11 cellular contexts compared by ENCODE assay signal in genomic region chr17:38815576-38816193, GRCh38. TPM values are rescaled to one million over a fixed set of nuclear protein-coding genes. Genes with fewer than 3 reads are reported as not detected.
DNase-seq lines count a peak whose midpoint lies in the region; ATAC-seq and TF ChIP-seq lines count a peak whose summit lies in the region.
"Had no signal": no experiment of that assay in that cellular context is flagged by ENCODE, and none has a peak within 500 bp of the region (broad histone marks: within the 10 kb centered on the region; RNA-seq: fewer than 3 reads in every experiment).

No MANE protein-coding gene starts in this region.

- TF ChIP-seq RAD21 in IMR-90 (IDR thresholded peaks at IDR 0.05; ENCODE audit: low read length) (peak; percentile 34; the same call in 1 of the 2 replicates), liver (IDR thresholded peaks at IDR 0.05) (no peak)

- H2AFZ ChIP-seq in IMR-90 (replicated peaks; ENCODE audit: low read length, poor library complexity) = no peak overlapping the region

- H4K91ac ChIP-seq in IMR-90 (ENCODE audit: insufficient read depth, low read depth, low read length) = no peak overlapping the region

- H3K18ac ChIP-seq in IMR-90 (ENCODE audit: low read depth, low read length) = no peak overlapping the region

- in situ Hi-C loops in IMR-90 (cut with MboI; ENCODE audit: low sequenced_read_pairs) = no loop called here

- H3K79me1 ChIP-seq in IMR-90 (ENCODE audit: low read depth in 1 of 2, low read length in 2 of 2) = peaks cover 6 to 41% of the 10 kb centered on the region in 2 experiments; a peak in 3 of 4 replicates

- H4K8ac ChIP-seq in IMR-90 (ENCODE audit: low read depth in 2 of 2, low read length in 2 of 2) = no peak overlapping the region

- no peak overlapping the region for H2BK120ac ChIP-seq in IMR-90 (ENCODE audit: low read depth, low read length)

- H2AK9ac ChIP-seq in IMR-90 (replicated peaks; ENCODE audit: low read depth, low read length, poor library complexity) = no peak overlapping the region

- H3K36me3 Mint-ChIP-seq in CD4-positive, alpha-beta T cell (ENCODE audit: low read depth) = peaks cover 63% of the 10 kb centered on the region
- peaks cover 9% of the 10 kb centered on the region for H3K36me3 Mint-ChIP-seq in activated naive CD8-positive, alpha-beta T cell treated with anti-CD3 and anti-CD28 coated beads for 36 hours

- H4K5ac ChIP-seq in IMR-90 (ENCODE audit: low read depth, low read length) = no peak overlapping the region

- no TSS peak for BruUV-seq in IMR-90 (replicated peaks; lab: Mats Ljungman, UMichigan)

- ATAC-seq in CD4-positive, alpha-beta T cell (ENCODE audit: poor library complexity) = peak; percentile 52
- ATAC-seq in IMR-90 (ENCODE audit: low read depth) (peak; percentile 69), GM21526 (IDR thresholded peaks at IDR 0.05; ENCODE audit: low FRiP score, unreplicated experiment) (no peak), lower lobe of right lung (no peak)

- no peak overlapping the region for H2AK5ac ChIP-seq in IMR-90 (ENCODE audit: low read depth, low read length)

- CTCF ChIA-PET in CD4-positive, alpha-beta T cell (lab: Charles Lee) = no interaction called here
- CTCF ChIA-PET in IMR-90 (lab: Yijun Ruan, JAX) = no interaction called here

- no peak overlapping the region for H3K14ac ChIP-seq in IMR-90 (replicated peaks; ENCODE audit: low read depth, low read length)

- H2BK5ac ChIP-seq in IMR-90 (ENCODE audit: low read depth, low read length, poor library complexity, severe bottlenecking) = peak overlapping the region; percentile 36

- no peak for TF ChIP-seq CTCF in CD4-positive, alpha-beta T cell (IDR thresholded peaks at IDR 0.05)
- TF ChIP-seq CTCF in IMR-90 (conservative IDR thresholded peaks at IDR 0.05; ENCODE audit: low read depth, low read length) (peak; percentile 42), liver (IDR thresholded peaks at IDR 0.05; ENCODE audit: low read depth, low read length, missing input control) (peak; percentile 17), lower lobe of right lung (IDR thresholded peaks at IDR 0.05) (no peak)

- H3K9me3 Mint-ChIP-seq in CD4-positive, alpha-beta T cell = no peaks in the 10 kb centered on the region
- H3K9me3 Mint-ChIP-seq in activated naive CD8-positive, alpha-beta T cell treated with anti-CD3 and anti-CD28 coated beads for 36 hours = no peaks in the 10 kb centered on the region
- H3K9me3 Mint-ChIP-seq: T-helper 1 cell treated with Interleukin-12 subunit alpha and Interleukin-12 subunit beta and Interleukin-4 antibody, amounts not matched to agents 30 μg/mL and 1 μg/mL, for 36 hours had no signal

- no peaks in the 10 kb centered on the region for H3K27me3 ChIP-seq in CD4-positive, alpha-beta T cell (ENCODE audit: control insufficient read depth, insufficient read depth, low read length)
- H3K27me3 ChIP-seq in IMR-90 (ENCODE audit: control insufficient read depth, insufficient read depth, low read length) (no peaks in the 10 kb centered on the region), liver (ENCODE audit: control insufficient read depth in 4 of 4, insufficient read depth in 4 of 4, low read length in 3 of 4) (no peaks in the 10 kb centered on the region), lower lobe of right lung (ENCODE audit: low read depth) (no peaks in the 10 kb centered on the region)
- H3K27me3 ChIP-seq: neutrophil had no signal

- H3K4me3 Mint-ChIP-seq in CD4-positive, alpha-beta T cell = no peak overlapping the region
- no peak overlapping the region for H3K4me3 Mint-ChIP-seq in activated naive CD8-positive, alpha-beta T cell treated with anti-CD3 and anti-CD28 coated beads for 36 hours
- H3K4me3 Mint-ChIP-seq: T-helper 1 cell treated with Interleukin-12 subunit alpha and Interleukin-12 subunit beta and Interleukin-4 antibody, amounts not matched to agents 30 μg/mL and 1 μg/mL, for 36 hours had no signal

- no CpG with 5 or more reads among the region's 8 CpGs for WGBS in IMR-90 (ENCODE audit: extremely low coverage in 2 of 2, insufficient read length in 1 of 2), 2 experiments
- WGBS in liver = 81% methylated on average over 8 of the region's 8 CpGs

- dilution Hi-C loops in IMR-90 (cut with HindIII; ENCODE audit: low sequenced_read_pairs, unreplicated experiment) = no loop called here

- H3K9me3 ChIP-seq in CD4-positive, alpha-beta T cell (ENCODE audit: control insufficient read depth, low read length) = no peaks in the 10 kb centered on the region
- H3K9me3 ChIP-seq in IMR-90 (ENCODE audit: control insufficient read depth, insufficient read depth, low read length) (no peaks in the 10 kb centered on the region), liver (ENCODE audit: control insufficient read depth in 4 of 4, low read length in 3 of 4) (no peaks in the 10 kb centered on the region), lower lobe of right lung (no peaks in the 10 kb centered on the region)
- H3K9me3 ChIP-seq: neutrophil had no signal

- H2BK20ac ChIP-seq in IMR-90 (ENCODE audit: low read depth, low read length) = no peak overlapping the region

- H3K4me3 ChIP-seq in IMR-90 (ENCODE audit: insufficient read depth, low read depth, low read length) = no peak overlapping the region
- no peak overlapping the region for H3K4me3 ChIP-seq in liver (ENCODE audit: low read depth in 1 of 3, low read length in 3 of 3)
- H3K4me3 ChIP-seq in lower lobe of right lung = no peak overlapping the region

- H3K4me1 ChIP-seq in IMR-90 (ENCODE audit: control insufficient read depth, insufficient read depth, low read length) = peaks cover 1% of the 10 kb centered on the region; the same call in 1 of the 2 replicates
- H3K4me1 ChIP-seq in liver (ENCODE audit: control insufficient read depth in 4 of 4, insufficient read depth in 4 of 4, low read length in 3 of 4) = no peaks in the 10 kb centered on the region
- peaks cover 6% of the 10 kb centered on the region for H3K4me1 ChIP-seq in lower lobe of right lung

- no peak for DNase-seq in CD4-positive, alpha-beta T cell
- peak; percentile 59 for DNase-seq in IMR-90
- peak; percentile 24 for DNase-seq in activated naive CD8-positive, alpha-beta T cell treated with anti-CD3 and anti-CD28 coated beads for 36 hours
- DNase-seq in NCI-H446 treated with DMSO at 0.1 percent for 48 hours (lab: John Stamatoyannopoulos, UW) = no peak
- DNase-seq in posterior vena cava (ENCODE audit: low spot score) = no peak
- DNase-seq in lower lobe of right lung = no peak
- DNase-seq: effector CD8-positive, alpha-beta T cell had no signal

- POLR2A ChIA-PET in CD4-positive, alpha-beta T cell (lab: Charles Lee) = no interaction called here
- POLR2A ChIA-PET in IMR-90 (lab: Charles Lee; ENCODE audit: unreplicated experiment) = no interaction called here

- H3K36me3 ChIP-seq in IMR-90 (ENCODE audit: control insufficient read depth, insufficient read depth, low read length) (peaks cover 37% of the 10 kb centered on the region), liver (ENCODE audit: control insufficient read depth in 4 of 4, insufficient read depth in 3 of 4, low read depth in 1 of 4, low read length in 3 of 4) (peaks cover 17 to 47% (median 28%) of the 10 kb centered on the region in 4 donors), lower lobe of right lung (peaks cover 99% of the 10 kb centered on the region)

- no peaks in the 10 kb centered on the region for H3K27me3 Mint-ChIP-seq in CD4-positive, alpha-beta T cell
- H3K27me3 Mint-ChIP-seq in activated naive CD8-positive, alpha-beta T cell treated with anti-CD3 and anti-CD28 coated beads for 36 hours = no peaks in the 10 kb centered on the region

- no peak for TF ChIP-seq POLR2A in IMR-90 (IDR thresholded peaks at IDR 0.05; ENCODE audit: low read depth, low read length)

- H3K9me1 ChIP-seq in IMR-90 (ENCODE audit: insufficient read depth, low read length) = no peaks in the 10 kb centered on the region

- no peak overlapping the region for H3K9ac ChIP-seq in IMR-90 (ENCODE audit: low read depth, low read length)
- no peak overlapping the region for H3K9ac ChIP-seq in liver (ENCODE audit: low read depth in 1 of 2, low read length in 2 of 2)

- H4K20me1 ChIP-seq in IMR-90 (ENCODE audit: insufficient read depth, low read length) = peaks cover 7% of the 10 kb centered on the region; the same call in 1 of the 2 replicates

- no peak overlapping the region for H3K56ac ChIP-seq in IMR-90 (ENCODE audit: extremely low read depth, insufficient read depth, low read length)

- no peak overlapping the region for H3K27ac Mint-ChIP-seq in CD4-positive, alpha-beta T cell
- no peak overlapping the region for H3K27ac Mint-ChIP-seq in activated naive CD8-positive, alpha-beta T cell treated with anti-CD3 and anti-CD28 coated beads for 36 hours
- H3K27ac Mint-ChIP-seq: T-helper 1 cell treated with Interleukin-12 subunit alpha and Interleukin-12 subunit beta and Interleukin-4 antibody, amounts not matched to agents 30 μg/mL and 1 μg/mL, for 36 hours had no signal

- H3K4me2 ChIP-seq in IMR-90 (ENCODE audit: low read depth, low read length) = no peak overlapping the region

- no peak overlapping the region for H3K23ac ChIP-seq in IMR-90 (ENCODE audit: low read depth, low read length)

- H3K27ac ChIP-seq in CD4-positive, alpha-beta T cell (ENCODE audit: low read depth, low read length) = no peak overlapping the region
- no peak overlapping the region for H3K27ac ChIP-seq in IMR-90 (ENCODE audit: insufficient read depth, low read length)
- H3K27ac ChIP-seq in liver (ENCODE audit: low read depth in 1 of 2, low read length in 2 of 2) = no peak overlapping the region
- no peak overlapping the region for H3K27ac ChIP-seq in lower lobe of right lung
- H3K27ac ChIP-seq: neutrophil had no signal

- H3K4me1 Mint-ChIP-seq in CD4-positive, alpha-beta T cell (ENCODE audit: low read depth) = peaks cover 11% of the 10 kb centered on the region
- peaks cover 6% of the 10 kb centered on the region for H3K4me1 Mint-ChIP-seq in activated naive CD8-positive, alpha-beta T cell treated with anti-CD3 and anti-CD28 coated beads for 36 hours

- intact Hi-C loops in CD4-positive, alpha-beta T cell (cut with DNase I, micrococcal nuclease) = no loop called here
- intact Hi-C loops in IMR-90 (cut with micrococcal nuclease) = no loop called here
- intact Hi-C loops in posterior vena cava (cut with DNase I) = no loop called here
- intact Hi-C loops in lower lobe of right lung (cut with DNase I) = no loop called here

- H3K4ac ChIP-seq in IMR-90 (ENCODE audit: low read depth, low read length) = no peak overlapping the region

- H2BK15ac ChIP-seq in IMR-90 (ENCODE audit: low read depth, low read length) = no peak overlapping the region

RNA-seq across cellular contexts. Expression of gene CWC25, which starts 9.4 kb away (rescaled TPM):
- total RNA-seq in CD4-positive, alpha-beta T cell = 10 to 100 TPM; 63.0 to 63.3 TPM
- 9.1 and 9.7 TPM in 2 replicates for total RNA-seq in IMR-90 (2012; rRNA removed)
- 14.9 and 16.1 TPM in 2 replicates for polyA plus RNA-seq in IMR-90 (2012; rRNA removed)
- 3.5 and 6.3 TPM in 2 replicates for polyA plus RNA-seq in IMR-90 (2012; cell fraction: cytosol; rRNA removed)
- polyA plus RNA-seq in IMR-90 (2012; cell fraction: nucleus; rRNA removed; ENCODE audit: low replicate concordance) = 23.8 and 64.0 TPM in 2 replicates
- 10 to 100 TPM; 22.3 to 25.6 TPM for total RNA-seq in activated naive CD8-positive, alpha-beta T cell treated with anti-CD3 and anti-CD28 coated beads for 36 hours
- 1 to 10 TPM; 5.7 to 10.0 TPM for total RNA-seq in liver
- polyA plus RNA-seq in liver = 1 to 10 TPM; 6.2 to 8.6 TPM
- 10 to 100 TPM; 13.6 to 14.9 TPM for total RNA-seq in posterior vena cava
- 22.3 TPM for total RNA-seq in lower lobe of right lung

RNA-seq across cellular contexts. Expression of gene PIP4K2B, which starts 16.3 kb away (rescaled TPM):
- 10 to 100 TPM; 17.0 to 17.2 TPM for total RNA-seq in CD4-positive, alpha-beta T cell
- total RNA-seq in IMR-90 (2012; rRNA removed) = 40.0 and 40.8 TPM in 2 replicates
- polyA plus RNA-seq in IMR-90 (2012; rRNA removed) = 29.3 and 40.2 TPM in 2 replicates
- 16.4 and 26.3 TPM in 2 replicates for polyA plus RNA-seq in IMR-90 (2012; cell fraction: cytosol; rRNA removed)
- 48.3 and 65.0 TPM in 2 replicates for polyA plus RNA-seq in IMR-90 (2012; cell fraction: nucleus; rRNA removed; ENCODE audit: low replicate concordance)
- total RNA-seq in activated naive CD8-positive, alpha-beta T cell treated with anti-CD3 and anti-CD28 coated beads for 36 hours = 10 to 100 TPM; 39.6 to 41.1 TPM
- 10 to 100 TPM; 18.2 to 21.5 TPM for total RNA-seq in liver
- polyA plus RNA-seq in liver = 1 to 10 TPM; 2.4 to 9.0 TPM
- 10 to 100 TPM; 38.7 to 45.7 TPM for total RNA-seq in posterior vena cava
- 44.8 TPM for total RNA-seq in lower lobe of right lung

RNA-seq across cellular contexts. Expression of gene RPL23, which starts 37.8 kb away (rescaled TPM):
- total RNA-seq in CD4-positive, alpha-beta T cell = 1,000 to 10,000 TPM; 2,293 to 2,296 TPM
- 1,170 and 2,401 TPM in 2 replicates for total RNA-seq in IMR-90 (2012; rRNA removed)
- polyA plus RNA-seq in IMR-90 (2012; rRNA removed) = 1,882 and 2,308 TPM in 2 replicates
- polyA plus RNA-seq in IMR-90 (2012; cell fraction: cytosol; rRNA removed) = 437 and 806 TPM in 2 replicates
- 76.8 and 944 TPM in 2 replicates for polyA plus RNA-seq in IMR-90 (2012; cell fraction: nucleus; rRNA removed; ENCODE audit: low replicate concordance)
- total RNA-seq in activated naive CD8-positive, alpha-beta T cell treated with anti-CD3 and anti-CD28 coated beads for 36 hours = 1,000 to 10,000 TPM; 1,956 to 1,966 TPM
- 100 to 1,000 TPM; 284 to 797 TPM for total RNA-seq in liver
- 100 to 1,000 TPM; 552 to 740 TPM for polyA plus RNA-seq in liver
- 1,000 to 10,000 TPM; 1,179 to 1,230 TPM for total RNA-seq in posterior vena cava
- 1,156 TPM for total RNA-seq in lower lobe of right lung

RNA-seq across cellular contexts. Expression of gene LASP1, which starts 54.2 kb away (rescaled TPM):
- 10 to 100 TPM; 50.1 to 50.5 TPM for total RNA-seq in CD4-positive, alpha-beta T cell
- total RNA-seq in IMR-90 (2012; rRNA removed) (79.8 and 113 TPM in 2 replicates), liver (10 to 100 TPM; 59.4 to 77.4 TPM), posterior vena cava (100 to 1,000 TPM in 1 of 2 donors, 10 to 100 TPM in 1; 95.2 to 119 TPM), lower lobe of right lung (158 TPM)
- polyA plus RNA-seq in IMR-90 (2012; rRNA removed) (262 and 304 TPM in 2 replicates), liver (10 to 100 TPM; 18.2 to 77.7 TPM)
- polyA plus RNA-seq in IMR-90 (2012; cell fraction: cytosol; rRNA removed) = 126 and 206 TPM in 2 replicates
- polyA plus RNA-seq in IMR-90 (2012; cell fraction: nucleus; rRNA removed; ENCODE audit: low replicate concordance) = 161 and 251 TPM in 2 replicates
- 100 to 1,000 TPM; 131 TPM for total RNA-seq in activated naive CD8-positive, alpha-beta T cell treated with anti-CD3 and anti-CD28 coated beads for 36 hours

Comparison
In these comparisons a context has a peak if more than half of its experiments do, and no peak if none do; other contexts are left out.
1. ATAC-seq: peak in CD4-positive, alpha-beta T cell (single experiment) and IMR-90 (single experiment); none in GM21526 (single experiment) and lower lobe of right lung (0 of 2).
2. DNase-seq: peak in IMR-90 (single experiment) and activated naive CD8-positive, alpha-beta T cell treated with anti-CD3 and anti-CD28 coated beads for 36 hours (single experiment); none in CD4-positive, alpha-beta T cell (0 of 10), NCI-H446 treated with DMSO at 0.1 percent for 48 hours (single experiment), posterior vena cava (single experiment) and lower lobe of right lung (single experiment).
3. CTCF ChIP-seq: peak in IMR-90 (single experiment) and liver (single experiment); none in CD4-positive, alpha-beta T cell (single experiment) and lower lobe of right lung (single experiment).